17 cellular contexts compared by ENCODE assay signal in genomic region chr5:128596071-128596470, GRCh38. TPM values are rescaled to one million over a fixed set of nuclear protein-coding genes. Genes with fewer than 3 reads are reported as not detected.
DNase-seq lines count a peak whose midpoint lies in the region; ATAC-seq, FAIRE-seq and TF ChIP-seq lines count a peak whose summit lies in the region.
"Had no signal": no experiment of that assay in that cellular context is flagged by ENCODE, and none has a peak within 500 bp of the region (broad histone marks: within the 10 kb centered on the region; RNA-seq: fewer than 3 reads in every experiment).

No MANE protein-coding gene starts in this region.

- no peak for TF ChIP-seq POLR2A in endothelial cell of umbilical vein (IDR thresholded peaks at IDR 0.05; ENCODE audit: low read depth, low read length)
- TF ChIP-seq POLR2A in transverse colon (IDR thresholded peaks at IDR 0.05) = no peak
- no peak for TF ChIP-seq POLR2A in gastrocnemius medialis (IDR thresholded peaks at IDR 0.05)

- H3K27me3 ChIP-seq in SJCRH30 = no peaks in the 10 kb centered on the region
- H3K27me3 ChIP-seq in endothelial cell of umbilical vein (ENCODE audit: control insufficient read depth in 2 of 2, insufficient read depth in 2 of 2, low read length in 2 of 2) = no peaks in the 10 kb centered on the region
- H3K27me3 ChIP-seq in osteoblast (ENCODE audit: insufficient read depth, low read length) = no peaks in the 10 kb centered on the region
- H3K27me3 ChIP-seq in transverse colon = no peaks in the 10 kb centered on the region
- H3K27me3 ChIP-seq in gastrocnemius medialis = no peaks in the 10 kb centered on the region
- H3K27me3 ChIP-seq: heart left ventricle, vagina had no signal

- no peaks in the 10 kb centered on the region for H4K20me1 ChIP-seq in endothelial cell of umbilical vein (replicated peaks; ENCODE audit: control insufficient read depth, extremely low read depth, insufficient read depth, low read length)
- no peaks in the 10 kb centered on the region for H4K20me1 ChIP-seq in osteoblast (ENCODE audit: insufficient read depth, low read length)

- WGBS in transverse colon (ENCODE audit: low coverage in 1 of 2), 2 donors = 31 to 41% methylated on average over 4 of the region's 4 CpGs

- H2AFZ ChIP-seq in endothelial cell of umbilical vein (ENCODE audit: low read depth, low read length) (no peak overlapping the region), osteoblast (ENCODE audit: low read length) (peak overlapping the region; percentile 41)
- H2AFZ ChIP-seq: parathyroid adenoma had no signal

- CTCF ChIA-PET in HEK293 (lab: Yijun Ruan, JAX) = no interaction called here
- CTCF ChIA-PET in endothelial cell of umbilical vein (lab: Charles Lee) = interaction anchor here (1.5 kb wide), 1 partner anchor 38 kb away, joined by 3 read pairs; no protein-coding TSS in a partner anchor

- H3K4me1 ChIP-seq in HEK293 (ENCODE audit: control insufficient read depth, insufficient read depth, low read length) (peaks cover 29% of the 10 kb centered on the region), SJCRH30 (0 out of 2 replicates have a peak, but pooled peaks cover 3% of the 10 kb centered on the region), endothelial cell of umbilical vein (ENCODE audit: control insufficient read depth, extremely low read depth, insufficient read depth, low read length) (peaks cover 2% of the 10 kb centered on the region), osteoblast (ENCODE audit: insufficient read depth, low read length) (no peaks in the 10 kb centered on the region), transverse colon (no peaks in the 10 kb centered on the region), gastrocnemius medialis (no peaks in the 10 kb centered on the region)
- H3K4me1 ChIP-seq: heart left ventricle, parathyroid adenoma, vagina had no signal

- no peak for FAIRE-seq in endothelial cell of umbilical vein (lab: Jason Lieb, UNC)

- H3K79me2 ChIP-seq in endothelial cell of umbilical vein (ENCODE audit: control insufficient read depth, insufficient read depth, low read length) = no peaks in the 10 kb centered on the region
- no peaks in the 10 kb centered on the region for H3K79me2 ChIP-seq in osteoblast (ENCODE audit: insufficient read depth, low read length)
- H3K79me2 ChIP-seq: parathyroid adenoma had no signal

- H3K9me3 ChIP-seq in HEK293 (ENCODE audit: control insufficient read depth, insufficient read depth, low read depth, low read length) (no peaks in the 10 kb centered on the region), SJCRH30 (replicated peaks) (no peaks in the 10 kb centered on the region), endothelial cell of umbilical vein (replicated peaks; ENCODE audit: control insufficient read depth, insufficient read depth, low read length) (no peaks in the 10 kb centered on the region), osteoblast (ENCODE audit: low read depth, low read length) (no peaks in the 10 kb centered on the region), transverse colon (no peaks in the 10 kb centered on the region), gastrocnemius medialis (no peaks in the 10 kb centered on the region)
- H3K9me3 ChIP-seq: heart left ventricle, vagina had no signal

- no peaks in the 10 kb centered on the region for H3K36me3 ChIP-seq in HEK293 (ENCODE audit: control insufficient read depth in 2 of 2, insufficient read depth in 1 of 2, low read length in 2 of 2)
- no peaks in the 10 kb centered on the region for H3K36me3 ChIP-seq in SJCRH30
- no peaks in the 10 kb centered on the region for H3K36me3 ChIP-seq in endothelial cell of umbilical vein (ENCODE audit: control insufficient read depth in 2 of 2, extremely low read depth in 1 of 2, insufficient read depth in 2 of 2, low read length in 2 of 2)
- H3K36me3 ChIP-seq in osteoblast (ENCODE audit: insufficient read depth, low read length) = no peaks in the 10 kb centered on the region
- no peaks in the 10 kb centered on the region for H3K36me3 ChIP-seq in transverse colon
- H3K36me3 ChIP-seq in gastrocnemius medialis = no peaks in the 10 kb centered on the region
- H3K36me3 ChIP-seq: heart left ventricle, vagina had no signal

- H3K27ac ChIP-seq in HEK293 (ENCODE audit: extremely low read depth, low read depth, low read length) (no peak overlapping the region), SJCRH30 (no peak overlapping the region), endothelial cell of umbilical vein (ENCODE audit: insufficient read depth, low read depth, low read length) (no peak overlapping the region), osteoblast (ENCODE audit: low read depth, low read length) (no peak overlapping the region), transverse colon (no peak overlapping the region), gastrocnemius medialis (no peak overlapping the region)
- H3K27ac ChIP-seq: heart left ventricle, parathyroid adenoma, vagina, VCaP had no signal

- BruUV-seq in endothelial cell of umbilical vein (replicated peaks; lab: Mats Ljungman, UMichigan) = no TSS peak

- H3K4me2 ChIP-seq in endothelial cell of umbilical vein (ENCODE audit: insufficient read depth, low read length) = no peak overlapping the region
- no peak overlapping the region for H3K4me2 ChIP-seq in osteoblast (ENCODE audit: insufficient read depth, low read length)

- DNase-seq in SJCRH30 (peak; percentile 12 to 66), endothelial cell of umbilical vein (ENCODE audit: low read depth, low spot score) (peak; percentile 56), osteoblast (ENCODE audit: insufficient read length, low spot score, missing footprints) (no peak), KBM-7 (no peak), transverse colon (no peak), gastrocnemius medialis (no peak)
- DNase-seq: COR-L47; heart left ventricle; HFFc6; naive thymus-derived CD4-positive, alpha-beta T cell; NCI-H446; stimulated activated CD4-positive, alpha-beta T cell treated with anti-CD3 and anti-CD28 coated beads, Interleukin-2, amount 100 ng/mL, for 48 hours had no signal

- in situ Hi-C loops in KBM-7 (cut with MboI; ENCODE audit: low pct_unique_long_range_greater_than_20kb, low sequenced_read_pairs) = no loop called here
- in situ Hi-C loops in transverse colon (cut with MboI; ENCODE audit: low pct_ligation_motif_present in 1 of 4, low pct_unique_long_range_greater_than_20kb in 1 of 4, low sequenced_read_pairs in 3 of 4) = no loop called here
- in situ Hi-C loops in gastrocnemius medialis (cut with MboI; ENCODE audit: low sequenced_read_pairs in 4 of 4) = no loop called here

- TF ChIP-seq EP300 in transverse colon (IDR thresholded peaks at IDR 0.05; ENCODE audit: low read depth) = no peak

- no peak overlapping the region for H3K4me3 ChIP-seq in HEK293 (ENCODE audit: low read depth, low read length)
- no peak overlapping the region for H3K4me3 ChIP-seq in SJCRH30
- no peak overlapping the region for H3K4me3 ChIP-seq in endothelial cell of umbilical vein (replicated peaks in 1 of 3; ENCODE audit: insufficient read depth in 1 of 3, low read depth in 1 of 3, low read length in 3 of 3)
- no peak overlapping the region for H3K4me3 ChIP-seq in osteoblast (ENCODE audit: insufficient read depth, low read length)
- no peak overlapping the region for H3K4me3 ChIP-seq in transverse colon
- no peak overlapping the region for H3K4me3 ChIP-seq in gastrocnemius medialis
- H3K4me3 ChIP-seq: heart left ventricle, vagina had no signal

- no peak for ATAC-seq in gastrocnemius medialis
- ATAC-seq: heart left ventricle; naive thymus-derived CD4-positive, alpha-beta T cell; Right ventricle myocardium inferior had no signal

- POLR2A ChIA-PET in HEK293 (lab: Yijun Ruan, JAX) (no interaction called here), endothelial cell of umbilical vein (lab: Charles Lee) (no interaction called here)

- H3K9me1 ChIP-seq in endothelial cell of umbilical vein (replicated peaks; ENCODE audit: control insufficient read depth, extremely low read depth, insufficient read depth, low read length) = no peaks in the 10 kb centered on the region

- TF ChIP-seq CTCF in HEK293 (tag by site-specific recombination; IDR thresholded peaks at IDR 0.05) = no peak
- TF ChIP-seq CTCF in endothelial cell of umbilical vein (IDR thresholded peaks at IDR 0.05; ENCODE audit: extremely low read depth in 1 of 2, insufficient read depth in 1 of 2, low read depth in 1 of 2, low read length in 2 of 2) = no peak
- no peak for TF ChIP-seq CTCF in osteoblast (IDR thresholded peaks at IDR 0.05; ENCODE audit: extremely low read depth, low read depth, low read length)
- no peak for TF ChIP-seq CTCF in transverse colon (IDR thresholded peaks at IDR 0.05)
- no peak for TF ChIP-seq CTCF in gastrocnemius medialis (IDR thresholded peaks at IDR 0.05 in 4 of 5, conservative IDR thresholded peaks at IDR 0.05 in 1 of 5)

- intact Hi-C loops in endothelial cell of umbilical vein (cut with micrococcal nuclease) (no loop called here), transverse colon (cut with DNase I; ENCODE audit: low total_unique reads) (no loop called here), gastrocnemius medialis (cut with DNase I; ENCODE audit: low total_unique reads) (no loop called here)

- dilution Hi-C loops in endothelial cell of umbilical vein (cut with MboI; ENCODE audit: extremely low pct_ligation_motif_present, low sequenced_read_pairs) = no loop called here

- H3K9ac ChIP-seq in endothelial cell of umbilical vein (replicated peaks; ENCODE audit: extremely low read depth, insufficient read depth, low read length) = no peak overlapping the region
- H3K9ac ChIP-seq: parathyroid adenoma had no signal

TF ChIP-seq in endothelial cell of umbilical vein, 7 proteins besides CTCF, POLR2A, EP300 and RAD21:
- TF ChIP-seq, protein P1, sequence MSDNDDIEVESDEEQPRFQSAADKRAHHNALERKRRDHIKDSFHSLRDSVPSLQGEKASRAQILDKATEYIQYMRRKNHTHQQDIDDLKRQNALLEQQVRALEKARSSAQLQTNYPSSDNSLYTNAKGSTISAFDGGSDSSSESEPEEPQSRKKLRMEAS (IDR thresholded peaks at IDR 0.05; ENCODE audit: insufficient read depth, insufficient read length) = no peak
- no peak for TF ChIP-seq JUN (IDR thresholded peaks at IDR 0.05; ENCODE audit: borderline replicate concordance, insufficient read depth, insufficient read length, low read depth)

RNA-seq across cellular contexts. Expression of gene FBN2, which starts 58.0 kb away (rescaled TPM):
- total RNA-seq in SJCRH30 (2014; rRNA removed; shearing (Covaris generic)) = 43.8 and 45.1 TPM in 2 replicates
- total RNA-seq in endothelial cell of umbilical vein (57.4 and 61.6 TPM in 2 replicates), osteoblast (16.6 and 33.0 TPM in 2 replicates), transverse colon (10 to 100 TPM in 1 of 4 donors, 1 to 10 TPM in 1, under 1 TPM in 2; 0.79 to 16.1 (median 2.6) TPM), gastrocnemius medialis (under 1 TPM in 2 of 4 donors, not detected in 2; 0.07 to 0.20 TPM)
- 17.2 and 21.8 TPM in 2 replicates for polyA plus RNA-seq in endothelial cell of umbilical vein
- 19.6 and 19.9 TPM in 2 replicates for polyA plus RNA-seq in endothelial cell of umbilical vein (2011; cell fraction: cytosol; rRNA removed)
- polyA plus RNA-seq in endothelial cell of umbilical vein (2011; cell fraction: nucleus; rRNA removed) = 33.1 and 34.1 TPM in 2 replicates
- 22.3 and 62.4 TPM in 2 replicates for polyA plus RNA-seq in endothelial cell of umbilical vein (2012)
- polyA minus RNA-seq in endothelial cell of umbilical vein = 151 and 160 TPM in 2 replicates
- polyA minus RNA-seq in endothelial cell of umbilical vein (2011; cell fraction: cytosol; rRNA and poly(A)+ RNA removed) = 16.5 TPM
- polyA minus RNA-seq in endothelial cell of umbilical vein (2011; cell fraction: nucleus; rRNA and poly(A)+ RNA removed) = 90.2 and 111 TPM in 2 replicates

Comparison
In these comparisons a context has a peak if more than half of its experiments do, and no peak if none do; other contexts are left out.
1. DNase-seq: peak in SJCRH30 (2 of 2) and endothelial cell of umbilical vein (single experiment); none in osteoblast (single experiment), KBM-7 (single experiment), transverse colon (single experiment) and gastrocnemius medialis (0 of 2).